Comparison of ENCODE assay signal across 21 cellular contexts in genomic region chr1:53498555-53499142, GRCh38. TPM values are rescaled to one million over a fixed set of nuclear protein-coding genes. Genes with fewer than 3 reads are reported as not detected.
DNase-seq lines count a peak whose midpoint lies in the region; ATAC-seq, FAIRE-seq and TF ChIP-seq lines count a peak whose summit lies in the region.
"Had no signal": no experiment of that assay in that cellular context is flagged by ENCODE, and none has a peak within 500 bp of the region (broad histone marks: within the 10 kb centered on the region; RNA-seq: fewer than 3 reads in every experiment).

No MANE protein-coding gene starts in this region.

- peaks cover 8% of the 10 kb centered on the region for H3K4me1 Mint-ChIP-seq in activated CD8-positive, alpha-beta T cell treated with anti-CD3 and anti-CD28 coated beads, Interleukin-2, amount 10 ng/mL, durations not matched to agents 7 days and 5 days (ENCODE audit: low read depth)
- peaks cover 5% of the 10 kb centered on the region for H3K4me1 Mint-ChIP-seq in activated CD8-positive, alpha-beta T cell treated with anti-CD3 and anti-CD28 coated beads for 36 hours (ENCODE audit: low read depth)

- H3K27me3 Mint-ChIP-seq in activated CD8-positive, alpha-beta T cell treated with anti-CD3 and anti-CD28 coated beads, Interleukin-2, amount 10 ng/mL, durations not matched to agents 7 days and 5 days (ENCODE audit: low read depth): peaks cover 4% of the 10 kb centered on the region
- no peaks in the 10 kb centered on the region for H3K27me3 Mint-ChIP-seq in activated CD8-positive, alpha-beta T cell treated with anti-CD3 and anti-CD28 coated beads for 36 hours

- no peak for FAIRE-seq in RCC 7860 (lab: Jason Lieb, UNC)
- FAIRE-seq: D721Med, islet of Langerhans had no signal

- intact Hi-C loops in activated CD8-positive, alpha-beta T cell treated with anti-CD3 and anti-CD28 coated beads for 36 hours (cut with micrococcal nuclease): no loop called here
- intact Hi-C loops in aorta (cut with DNase I): no loop called here

- no peaks in the 10 kb centered on the region for H3K36me3 ChIP-seq in aorta (ENCODE audit: control insufficient read depth in 1 of 2, insufficient read depth in 2 of 2, low read length in 1 of 2)
- H3K36me3 ChIP-seq: ascending aorta, gastroesophageal sphincter, ovary, spleen had no signal

- no peaks in the 10 kb centered on the region for H3K9me3 ChIP-seq in aorta (ENCODE audit: control insufficient read depth, low read length)
- H3K9me3 ChIP-seq: ascending aorta, gastroesophageal sphincter, ovary, spleen had no signal

- H3K27ac Mint-ChIP-seq in activated CD8-positive, alpha-beta T cell treated with anti-CD3 and anti-CD28 coated beads, Interleukin-2, amount 10 ng/mL, durations not matched to agents 7 days and 5 days: no peak overlapping the region
- no peak overlapping the region for H3K27ac Mint-ChIP-seq in activated CD8-positive, alpha-beta T cell treated with anti-CD3 and anti-CD28 coated beads for 36 hours

- no peak for TF ChIP-seq POLR2A in NB4 (IDR thresholded peaks at IDR 0.05; ENCODE audit: extremely low read depth, insufficient read length)

- POLR2A ChIA-PET in activated CD8-positive, alpha-beta T cell treated with anti-CD3 and anti-CD28 coated beads, Interleukin-2, amount 10 ng/mL, durations not matched to agents 7 days and 5 days (lab: Charles Lee): no interaction called here
- POLR2A ChIA-PET in activated CD8-positive, alpha-beta T cell treated with anti-CD3 and anti-CD28 coated beads for 36 hours (lab: Charles Lee): no interaction called here

- CTCF ChIA-PET in activated CD8-positive, alpha-beta T cell treated with anti-CD3 and anti-CD28 coated beads, Interleukin-2, amount 10 ng/mL, durations not matched to agents 7 days and 5 days (lab: Charles Lee): interaction anchor here (1.1 kb wide), 1 partner anchor 13 kb away, joined by 4 read pairs; no protein-coding TSS in a partner anchor
- CTCF ChIA-PET in activated CD8-positive, alpha-beta T cell treated with anti-CD3 and anti-CD28 coated beads for 36 hours (lab: Charles Lee): interaction anchor here (1.5 kb wide), 1 partner anchor 11 kb away, joined by 7 read pairs; no protein-coding TSS in a partner anchor

- H3K4me3 ChIP-seq in NB4 (ENCODE audit: low read depth, low read length) (no peak overlapping the region), aorta (ENCODE audit: low read length in 2 of 2) (no peak overlapping the region)
- H3K4me3 ChIP-seq: ascending aorta, gastroesophageal sphincter, ovary, spleen had no signal

- peak; percentile 27 for ATAC-seq in activated CD8-positive, alpha-beta T cell treated with anti-CD3 and anti-CD28 coated beads, Interleukin-2, amount 10 ng/mL, durations not matched to agents 7 days and 5 days
- ATAC-seq in activated CD8-positive, alpha-beta T cell treated with anti-CD3 and anti-CD28 coated beads for 36 hours: no peak
- no peak for ATAC-seq in aorta (ENCODE audit: low FRiP score)
- ATAC-seq: activated T-cell treated with anti-CD3 and anti-CD28 coated beads, Interleukin-2, amount 50 U/mL, for 4 hours; gastroesophageal sphincter had no signal

- TF ChIP-seq CTCF in activated CD8-positive, alpha-beta T cell treated with anti-CD3 and anti-CD28 coated beads for 36 hours (IDR thresholded peaks at IDR 0.05): no peak
- TF ChIP-seq CTCF in NB4 (IDR thresholded peaks at IDR 0.05; ENCODE audit: low read depth, low read length): no peak

- 59 to 60% methylated on average over 9 of the region's 9 CpGs for WGBS in aorta, 2 donors

- H3K4me1 ChIP-seq in aorta (ENCODE audit: control insufficient read depth in 1 of 2, insufficient read depth in 2 of 2, low read length in 2 of 2): no peaks in the 10 kb centered on the region
- H3K4me1 ChIP-seq: ascending aorta, gastroesophageal sphincter, spleen had no signal

- H3K27ac ChIP-seq in aorta (ENCODE audit: low read depth in 1 of 2, low read length in 2 of 2): no peak overlapping the region
- H3K27ac ChIP-seq: ascending aorta, gastroesophageal sphincter, ovary, spleen had no signal

- DNase-seq in activated CD8-positive, alpha-beta T cell treated with anti-CD3 and anti-CD28 coated beads, Interleukin-2, amount 10 ng/mL, durations not matched to agents 7 days and 5 days: no peak
- no peak for DNase-seq in activated CD8-positive, alpha-beta T cell treated with anti-CD3 and anti-CD28 coated beads for 36 hours
- DNase-seq in NB4 (ENCODE audit: low read depth) (peak; percentile 22), fibroblast of gingiva (ENCODE audit: low read depth) (peak; percentile 54), aorta (peak; percentile 42 to 64), RCC 7860 (ENCODE audit: low spot score) (no peak)
- DNase-seq in activated CD8-positive, alpha-beta memory T cell treated with anti-CD3 and anti-CD28 coated beads, Interleukin-2, amount 50 U/mL, for 48 hours: no peak
- DNase-seq in stimulated activated CD4-positive, alpha-beta T cell treated with anti-CD3 and anti-CD28 coated beads, Interleukin-4, amount 100 ng/mL, for 24 hours: no peak
- DNase-seq: activated T-cell treated with anti-CD3 and anti-CD28 coated beads, Interleukin-2, amount 50 U/mL, for 4 hours; effector CD4-positive, alpha-beta T cell; midbrain; NCI-H1092 treated with DMSO at 0.1 percent for 48 hours; ovary; spleen had no signal

- no peaks in the 10 kb centered on the region for H3K9me3 Mint-ChIP-seq in activated CD8-positive, alpha-beta T cell treated with anti-CD3 and anti-CD28 coated beads, Interleukin-2, amount 10 ng/mL, durations not matched to agents 7 days and 5 days (ENCODE audit: insufficient read depth)
- H3K9me3 Mint-ChIP-seq in activated CD8-positive, alpha-beta T cell treated with anti-CD3 and anti-CD28 coated beads for 36 hours: no peaks in the 10 kb centered on the region
- H3K9me3 Mint-ChIP-seq: activated T-cell treated with anti-CD3 and anti-CD28 coated beads, Interleukin-2, amount 50 U/mL, for 4 hours had no signal

- H3K27me3 ChIP-seq in aorta (ENCODE audit: control insufficient read depth in 1 of 2, insufficient read depth in 2 of 2, low read length in 1 of 2): no peaks in the 10 kb centered on the region
- H3K27me3 ChIP-seq: ascending aorta, ovary had no signal

- no peaks in the 10 kb centered on the region for H3K36me3 Mint-ChIP-seq in activated CD8-positive, alpha-beta T cell treated with anti-CD3 and anti-CD28 coated beads, Interleukin-2, amount 10 ng/mL, durations not matched to agents 7 days and 5 days (ENCODE audit: low read depth)
- no peaks in the 10 kb centered on the region for H3K36me3 Mint-ChIP-seq in activated CD8-positive, alpha-beta T cell treated with anti-CD3 and anti-CD28 coated beads for 36 hours (ENCODE audit: low read depth)

- no peak overlapping the region for H3K4me3 Mint-ChIP-seq in activated CD8-positive, alpha-beta T cell treated with anti-CD3 and anti-CD28 coated beads, Interleukin-2, amount 10 ng/mL, durations not matched to agents 7 days and 5 days
- no peak overlapping the region for H3K4me3 Mint-ChIP-seq in activated CD8-positive, alpha-beta T cell treated with anti-CD3 and anti-CD28 coated beads for 36 hours
- H3K4me3 Mint-ChIP-seq: activated T-cell treated with anti-CD3 and anti-CD28 coated beads, Interleukin-2, amount 50 U/mL, for 4 hours had no signal

RNA-seq across cellular contexts. Expression of gene DMRTB1, which starts 39.5 kb away (rescaled TPM):
- not detected for total RNA-seq in activated CD8-positive, alpha-beta T cell treated with anti-CD3 and anti-CD28 coated beads, Interleukin-2, amount 10 ng/mL, durations not matched to agents 7 days and 5 days
- total RNA-seq in activated CD8-positive, alpha-beta T cell treated with anti-CD3 and anti-CD28 coated beads for 36 hours: not detected
- not detected for total RNA-seq in aorta
- not detected for polyA plus RNA-seq in aorta
- total RNA-seq: A673; activated T-cell treated with anti-CD3 and anti-CD28 coated beads, Interleukin-2, amount 50 U/mL, for 4 hours; ascending aorta; gastroesophageal sphincter; ovary; spleen; subcutaneous adipose tissue; T-helper 1 cell treated with Interleukin-12 subunit alpha and Interleukin-12 subunit beta and Interleukin-4 antibody, amounts not matched to agents 30 ng/mL and 1 ng/mL, for 36 hours had no signal
- polyA plus RNA-seq: spleen had no signal

Comparison
In these comparisons a context has a peak if more than half of its experiments do, and no peak if none do; other contexts are left out.
1. DNase-seq: peak in NB4 (single experiment), fibroblast of gingiva (single experiment) and aorta (2 of 2); none in activated CD8-positive, alpha-beta T cell treated with anti-CD3 and anti-CD28 coated beads, Interleukin-2, amount 10 ng/mL, durations not matched to agents 7 days and 5 days (single experiment), activated CD8-positive, alpha-beta T cell treated with anti-CD3 and anti-CD28 coated beads for 36 hours (single experiment), activated CD8-positive, alpha-beta memory T cell treated with anti-CD3 and anti-CD28 coated beads, Interleukin-2, amount 50 U/mL, for 48 hours (single experiment), RCC 7860 (single experiment) and stimulated activated CD4-positive, alpha-beta T cell treated with anti-CD3 and anti-CD28 coated beads, Interleukin-4, amount 100 ng/mL, for 24 hours (single experiment).